ENCODE assay signal across 24 cellular contexts in genomic region chr3:51282931-51283330, GRCh38.
DNase-seq lines count a peak whose midpoint lies in the region; ATAC-seq and TF ChIP-seq lines count a peak whose summit lies in the region.
"Had no signal": no experiment of that assay in that cellular context is flagged by ENCODE, and none has a peak within 500 bp of the region (broad histone marks: within the 10 kb centered on the region; RNA-seq: fewer than 3 reads in every experiment).

No MANE protein-coding gene starts in this region.

- H3K27me3 ChIP-seq in AG04450 (ENCODE audit: control insufficient read depth, insufficient read depth, low read length): peaks cover 3% of the 10 kb centered on the region
- no peaks in the 10 kb centered on the region for H3K27me3 ChIP-seq in foreskin keratinocyte
- H3K27me3 ChIP-seq in tibial artery: no peaks in the 10 kb centered on the region
- H3K27me3 ChIP-seq: adrenal gland, uterus had no signal

- H3K4me1 ChIP-seq in foreskin keratinocyte: peaks cover 14% of the 10 kb centered on the region
- H3K4me1 ChIP-seq in tibial artery: no peaks in the 10 kb centered on the region
- H3K4me1 ChIP-seq: adrenal gland, psoas muscle, uterus had no signal

- H3K9me3 ChIP-seq in AG04450 (ENCODE audit: control insufficient read depth, insufficient read depth, low read length) (no peaks in the 10 kb centered on the region; the same call in 1 of the 2 replicates), tibial artery (peaks cover 0 to 14% (median 13%) of the 10 kb centered on the region in 3 donors)
- H3K9me3 ChIP-seq: adrenal gland, uterus had no signal

- DNase-seq in AG04450 (ENCODE audit: low read depth, low spot score) (peak; percentile 15), HCEC 1CT (peak; percentile 3), astrocyte of the hippocampus (ENCODE audit: low read depth, low spot score) (peak; percentile 50), foreskin keratinocyte (peak; percentile 45 to 68), NCI-H1105 treated with DMSO at 0.1 percent for 48 hours (lab: John Stamatoyannopoulos, UW) (no peak), tibial artery (no peak), HK-2 (ENCODE audit: unreplicated experiment) (no peak)
- no peak for DNase-seq in stimulated activated CD8-positive, alpha-beta memory T cell treated with anti-CD3 and anti-CD28 coated beads, Interleukin-4, amount 100 ng/mL, for 48 hours
- DNase-seq: activated CD4-positive, alpha-beta T cell treated with anti-CD3 and anti-CD28 coated beads, Interleukin-2, amount 50 U/mL, for 1 hour; activated CD8-positive, alpha-beta memory T cell treated with anti-CD3 and anti-CD28 coated beads, Interleukin-2, amount 50 U/mL, for 4 hours; activated effector memory CD4-positive, alpha-beta T cell treated with Interleukin-2 at 50 U/mL for 16 hours; adrenal gland; CD4-positive, alpha-beta memory T cell; DMS53; foreskin fibroblast; left cardiac atrium; NCI-H1417; NCI-H524 treated with DMSO at 0.1 percent for 48 hours; nephron progenitor cell; psoas muscle; RPMI8226; small intestine; stimulated activated CD4-positive, alpha-beta T cell treated with anti-CD3 and anti-CD28 coated beads, Interleukin-4, amount 100 ng/mL, for 24 hours; uterus had no signal

- CTCF ChIA-PET in AG04450 (lab: Charles Lee): interaction anchor here (1.0 to 1.1 kb wide), 2 partner anchors 28 to 667 kb away, joined by 3 to 5 read pairs; no protein-coding TSS in a partner anchor

- H3K27ac ChIP-seq in AG04450 (ENCODE audit: low read depth, low read length) (no peak overlapping the region), foreskin keratinocyte (peak overlapping the region; percentile 66), tibial artery (no peak overlapping the region)
- H3K27ac ChIP-seq: adrenal gland, psoas muscle, uterus had no signal

- TF ChIP-seq CTCF in AG04450 (IDR thresholded peaks at IDR 0.05; ENCODE audit: low read depth, low read length) (no peak), foreskin keratinocyte (conservative IDR thresholded peaks at IDR 0.05) (no peak), tibial artery (IDR thresholded peaks at IDR 0.05) (no peak)

- peak; percentile 68 for ATAC-seq in foreskin keratinocyte
- ATAC-seq: left cardiac atrium, psoas muscle had no signal

- H3K36me3 ChIP-seq in tibial artery: no peaks in the 10 kb centered on the region
- H3K36me3 ChIP-seq: adrenal gland, uterus had no signal

- intact Hi-C loops in tibial artery (cut with DNase I; ENCODE audit: low total_unique reads): no loop called here

- H3K4me3 ChIP-seq in AG04450 (ENCODE audit: low read depth, low read length): no peak overlapping the region
- no peak overlapping the region for H3K4me3 ChIP-seq in tibial artery
- H3K4me3 ChIP-seq: adrenal gland, psoas muscle, uterus had no signal

- POLR2A ChIA-PET in AG04450 (lab: Yijun Ruan, JAX): interaction anchor here (0.6 kb wide), 1 partner anchor 57 kb away, joined by 3 read pairs; no protein-coding TSS in a partner anchor

Comparison
In these comparisons a context has a peak if more than half of its experiments do, and no peak if none do; other contexts are left out.
1. DNase-seq: peak in AG04450 (single experiment), HCEC 1CT (single experiment), astrocyte of the hippocampus (single experiment) and foreskin keratinocyte (2 of 2); none in NCI-H1105 treated with DMSO at 0.1 percent for 48 hours (single experiment), tibial artery (0 of 2), stimulated activated CD8-positive, alpha-beta memory T cell treated with anti-CD3 and anti-CD28 coated beads, Interleukin-4, amount 100 ng/mL, for 48 hours (single experiment) and HK-2 (single experiment).